In the genomic region with DNA sequence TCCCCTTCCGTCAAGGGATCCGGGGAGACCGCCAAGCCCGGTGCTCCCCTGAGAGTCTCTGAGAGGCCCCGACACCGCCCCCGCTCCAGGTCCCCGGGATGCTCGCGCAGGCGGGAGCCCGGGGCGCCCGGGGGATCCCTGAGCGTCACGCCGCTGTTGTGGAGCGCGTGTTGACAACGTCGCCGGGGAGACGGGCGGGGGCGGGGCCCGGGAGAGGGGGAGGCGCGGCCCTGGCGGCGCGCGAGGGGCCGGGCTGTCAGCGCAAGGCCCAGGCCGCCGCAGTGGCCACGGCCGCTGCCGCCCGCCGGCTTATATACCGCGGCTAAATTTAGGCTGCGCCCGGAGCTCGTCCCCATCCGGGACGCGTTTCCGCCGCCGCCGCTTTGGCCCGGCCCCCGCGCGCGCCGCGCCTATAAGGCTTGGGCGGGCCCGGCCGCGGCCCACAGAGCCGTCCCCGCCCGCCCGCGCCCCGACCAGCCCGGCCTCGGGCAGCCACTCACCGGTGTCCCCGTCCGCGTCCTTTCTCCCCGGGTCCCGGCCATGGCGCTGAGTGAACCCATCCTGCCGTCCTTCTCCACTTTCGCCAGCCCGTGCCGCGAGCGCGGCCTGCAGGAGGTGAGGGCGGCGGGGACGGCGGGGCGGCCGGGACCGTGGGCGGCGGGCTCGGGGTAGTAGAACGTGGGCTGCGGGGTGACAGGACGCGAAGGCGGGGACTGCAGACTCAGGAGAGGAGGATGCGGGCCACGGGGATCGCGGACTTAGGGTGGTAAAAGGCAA, we compare ENCODE assay signal across 8 cellular contexts. TPM values are rescaled to one million over a fixed set of nuclear protein-coding genes. Genes with fewer than 3 reads are reported as not detected.
DNase-seq lines count a peak whose midpoint lies in the region; ATAC-seq, FAIRE-seq and TF ChIP-seq lines count a peak whose summit lies in the region.

TSS of gene KLF2 (plus strand) at position 443 of the 777 bp plus-strand sequence. CDS start at position 541, 98 bp downstream.

- no peak for TF ChIP-seq EP300 in A549 (IDR thresholded peaks at IDR 0.05)

- H3K9me3 ChIP-seq in A549 (no peaks in the 10 kb centered on the region), endodermal cell (ENCODE audit: control insufficient read depth, low read length) (no peaks in the 10 kb centered on the region)

- no peaks in the 10 kb centered on the region for H3K9me3 Mint-ChIP-seq in endodermal cell
- no peaks in the 10 kb centered on the region for H3K9me3 Mint-ChIP-seq in mesothelial cell of epicardium

- CTCF ChIA-PET in A549 (lab: Yijun Ruan, JAX): interaction anchor here (0.6 to 1.5 kb wide), 4 partner anchors 15 to 1105 kb away, joined by 3 to 4 read pairs (median 3); no protein-coding TSS in a partner anchor

- H3K27ac Mint-ChIP-seq in endodermal cell: no peak within 1 kb of the TSS
- H3K27ac Mint-ChIP-seq in mesothelial cell of epicardium: no peak within 1 kb of the TSS

- peak within 1 kb of the TSS; percentile 72 for H3K4me3 Mint-ChIP-seq in endodermal cell
- peak within 1 kb of the TSS; percentile 41 for H3K4me3 Mint-ChIP-seq in mesothelial cell of epicardium

- POLR2A ChIA-PET in A549 (lab: Yijun Ruan, JAX): interaction anchor here (0.6 to 1.4 kb wide), 9 partner anchors 8 to 102 kb away, joined by 3 to 10 read pairs (median 5); no protein-coding TSS in a partner anchor

- ATAC-seq in A549 (peak; percentile 80 to 88), GM18519 (IDR thresholded peaks at IDR 0.05; ENCODE audit: low FRiP score, unreplicated experiment) (peak; percentile 58), HG03066 (IDR thresholded peaks at IDR 0.05; ENCODE audit: low read depth, unreplicated experiment) (peak; percentile 67)

- no peak for TF ChIP-seq CTCF in A549 (IDR thresholded peaks at IDR 0.05)
- no peak for TF ChIP-seq CTCF in endodermal cell (conservative IDR thresholded peaks at IDR 0.05)
- TF ChIP-seq CTCF in mesothelial cell of epicardium (IDR thresholded peaks at IDR 0.05; ENCODE audit: unreplicated experiment): no peak

- H3K4me3 ChIP-seq in A549 (peak within 1 kb of the TSS; percentile 76), endodermal cell (ENCODE audit: low read length) (peak within 1 kb of the TSS; percentile 71)

- TF ChIP-seq RAD21 in A549 (conservative IDR thresholded peaks at IDR 0.05 in 1 of 2, IDR thresholded peaks at IDR 0.05 in 1 of 2): no peak

- peak; percentile 59 for TF ChIP-seq POLR2A in A549 (IDR thresholded peaks at IDR 0.05; ENCODE audit: low read length)

- H3K27ac ChIP-seq in A549: peak within 1 kb of the TSS; percentile 79 to 94
- H3K27ac ChIP-seq in endodermal cell (ENCODE audit: low read depth, low read length): no peak within 1 kb of the TSS

- FAIRE-seq in A549 (lab: Jason Lieb, UNC): no peak

- DNase-seq in A549 (ENCODE audit: low read depth in 1 of 2, low spot score in 1 of 2) (peak; percentile 80 to 87), NCI-H774 (lab: John Stamatoyannopoulos, UW) (peak; percentile 68), endodermal cell (peak; percentile 89), mesothelial cell of epicardium (ENCODE audit: low spot score in 2 of 2, unreplicated experiment in 2 of 2) (peak; percentile 59 to 77)
- peak; percentile 55 to 66 (median 61) for DNase-seq in activated CD8-positive, alpha-beta memory T cell treated with anti-CD3 and anti-CD28 coated beads for 48 hours (ENCODE audit: low read depth in 2 of 3, low spot score in 2 of 3)
- DNase-seq in stimulated activated CD8-positive, alpha-beta memory T cell treated with anti-CD3 and anti-CD28 coated beads, Interleukin-15, amount 100 ng/mL, for 24 hours (ENCODE audit: low read depth): peak; percentile 60

- peaks cover 68% of the 10 kb centered on the region for H3K27me3 ChIP-seq in endodermal cell (ENCODE audit: control insufficient read depth, insufficient read depth, low read length, poor library complexity, severe bottlenecking)

- H3K4me1 Mint-ChIP-seq in endodermal cell (peaks cover 6% of the 10 kb centered on the region), mesothelial cell of epicardium (peaks cover 11% of the 10 kb centered on the region)

- 0% methylated on average over 2 of the region's 105 CpGs for WGBS in A549 (ENCODE audit: missing lambda C conversion rate)
- 1 to 3% methylated on average over 31 to 105 of the region's 105 CpGs for WGBS in endodermal cell (ENCODE audit: insufficient coverage in 1 of 2, insufficient read length in 1 of 2), 2 experiments

- H3K4me2 ChIP-seq in A549: peak within 1 kb of the TSS; percentile 85

- peaks cover 67% of the 10 kb centered on the region for H3K27me3 Mint-ChIP-seq in endodermal cell (ENCODE audit: insufficient read depth)
- peaks cover 80% of the 10 kb centered on the region for H3K27me3 Mint-ChIP-seq in mesothelial cell of epicardium (ENCODE audit: low read depth)

- no peaks in the 10 kb centered on the region for H3K36me3 ChIP-seq in endodermal cell (ENCODE audit: control insufficient read depth, insufficient read depth, low read length)

- H3K4me1 ChIP-seq in A549 (peaks cover 19% of the 10 kb centered on the region; the same call in 1 of the 3 replicates), endodermal cell (ENCODE audit: control insufficient read depth, insufficient read depth, low read length) (no peaks in the 10 kb centered on the region)

- H3K36me3 Mint-ChIP-seq in endodermal cell (ENCODE audit: low read depth): no peaks in the 10 kb centered on the region
- no peaks in the 10 kb centered on the region for H3K36me3 Mint-ChIP-seq in mesothelial cell of epicardium

- peak within 1 kb of the TSS; percentile 53 for H3K9ac ChIP-seq in endodermal cell (ENCODE audit: extremely low read depth, low read length, poor library complexity, severe bottlenecking)

TF ChIP-seq in A549, 52 proteins besides CTCF, POLR2A, EP300 and RAD21:
- TF ChIP-seq ZNF302 (CRISPR knock-in tag; IDR thresholded peaks at IDR 0.05) (no peak), SREBF2 (IDR thresholded peaks at IDR 0.05) (no peak), BCL3 (IDR thresholded peaks at IDR 0.05) (0 out of 3 replicates have a peak, but pooled peaks have one; percentile 48), JUN (IDR thresholded peaks at IDR 0.05) (peak; percentile 87 to 95), PHF8 (IDR thresholded peaks at IDR 0.05; ENCODE audit: borderline replicate concordance, low read depth) (peak; percentile 54; the same call in 1 of the 2 replicates), SMC3 (IDR thresholded peaks at IDR 0.05) (no peak), TFCP2L1 (CRISPR knock-in tag; IDR thresholded peaks at IDR 0.05) (0 out of 2 replicates have a peak, but pooled peaks have one; percentile 16), REST (IDR thresholded peaks at IDR 0.05) (no peak)

RNA-seq across cellular contexts. Expression of gene KLF2, which starts in this region (rescaled TPM):
- polyA plus RNA-seq in A549 (2011; rRNA removed): 2.7 and 3.4 TPM in 2 replicates
- polyA plus RNA-seq in A549 (2012; cell fraction: cytosol; rRNA removed): 42.8 and 49.2 TPM in 2 replicates
- 130 and 150 TPM in 2 replicates for polyA plus RNA-seq in A549 (2012; cell fraction: nucleus; rRNA removed)
- polyA plus RNA-seq in A549 (2017; fragmentation: RNase III; extraction: RNeasy Plus Mini Kit Qiagen cat#74134 plus additional on column Dnase treatment): 6.0 to 7.0 TPM (median 6.9 TPM) in 3 replicates
- 1.8 and 3.2 TPM in 2 replicates for polyA minus RNA-seq in A549 (2011; rRNA and poly(A)+ RNA removed)
- 1 to 10 TPM in 1 of 2 donors, under 1 TPM in 1; 0.22 to 1.4 TPM for total RNA-seq in endodermal cell
- 0.25 TPM for polyA plus RNA-seq in endodermal cell (2013, experiment 1 of 2)
- polyA plus RNA-seq in endodermal cell (2013, experiment 2 of 2): 0.17 TPM
- total RNA-seq in mesothelial cell of epicardium: 10.9 to 12.8 TPM (median 12.3 TPM) in 3 replicates
